In the genomic region with DNA sequence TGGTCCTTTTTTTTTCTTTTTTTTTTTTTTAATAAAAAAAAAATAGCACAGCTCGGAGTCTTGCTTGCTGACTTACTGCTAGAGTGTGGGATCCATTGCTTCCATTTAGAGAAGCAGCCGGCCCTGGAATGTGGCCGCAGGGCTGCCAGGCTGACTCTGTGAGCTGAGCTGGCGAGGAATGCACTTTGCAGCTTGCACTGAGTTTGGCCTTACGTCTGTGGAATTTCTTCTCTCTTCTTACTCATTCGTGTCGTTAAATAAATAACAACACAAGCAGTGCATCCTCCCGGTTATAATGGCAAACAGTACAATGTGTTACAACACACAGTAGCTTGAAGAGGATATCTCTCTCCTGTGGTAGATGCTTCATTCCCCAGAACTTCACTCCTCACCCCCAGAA, we compare ENCODE assay signal across 9 cellular contexts.
DNase-seq lines count a peak whose midpoint lies in the region; ATAC-seq and TF ChIP-seq lines count a peak whose summit lies in the region.
"Had no signal": no experiment of that assay in that cellular context is flagged by ENCODE, and none has a peak within 500 bp of the region (broad histone marks: within the 10 kb centered on the region; RNA-seq: fewer than 3 reads in every experiment).

No MANE protein-coding gene starts in this region.

- H3K4me3 ChIP-seq in SK-N-MC: peak overlapping the region; percentile 35
- no peak overlapping the region for H3K4me3 ChIP-seq in fibroblast of the aortic adventitia (ENCODE audit: low read depth, low read length)
- no peak overlapping the region for H3K4me3 ChIP-seq in neural progenitor cell

- no peak overlapping the region for H3K4me3 Mint-ChIP-seq in neural progenitor cell

- TF ChIP-seq CTCF in fibroblast of the aortic adventitia (IDR thresholded peaks at IDR 0.05; ENCODE audit: insufficient read depth, low read length) (no peak), neural progenitor cell (IDR thresholded peaks at IDR 0.05) (no peak)

- H3F3A ChIP-seq in neural progenitor cell (ENCODE audit: low read depth): no peaks in the 10 kb centered on the region

- H4K20me1 ChIP-seq in neural progenitor cell (ENCODE audit: low read depth): no peaks in the 10 kb centered on the region

- peaks cover 22% of the 10 kb centered on the region for H3K4me1 ChIP-seq in neural progenitor cell

- H3K27ac Mint-ChIP-seq in neural progenitor cell: no peak overlapping the region

- H3K27ac ChIP-seq in SK-N-MC: peak overlapping the region; percentile 100
- no peak overlapping the region for H3K27ac ChIP-seq in neural progenitor cell

- no peaks in the 10 kb centered on the region for H3K27me3 ChIP-seq in neural progenitor cell

- H3K9ac ChIP-seq in SK-N-MC (ENCODE audit: insufficient read length) (peak overlapping the region; percentile 73), neural progenitor cell (no peak overlapping the region)

- H3K9me3 ChIP-seq in SK-N-MC (ENCODE audit: low read depth, low read length) (no peaks in the 10 kb centered on the region), neural progenitor cell (ENCODE audit: low read depth) (no peaks in the 10 kb centered on the region)

- DNase-seq in Ammon's horn (ENCODE audit: low spot score) (peak; percentile 16), SK-N-MC (ENCODE audit: low read depth, low spot score) (no peak), fibroblast of the aortic adventitia (ENCODE audit: low read depth) (peak; percentile 4), neural progenitor cell (ENCODE audit: low spot score) (peak; percentile 83), NCI-H510A treated with DMSO at 0.1 percent for 48 hours (lab: John Stamatoyannopoulos, UW) (no peak), T-helper 1 cell (no peak), NCI-H1048 (lab: John Stamatoyannopoulos, UW) (no peak)
- DNase-seq: activated gamma-delta T cell treated with Interleukin-2 at 50 U/mL for 16 hours had no signal

- H2AFZ ChIP-seq in neural progenitor cell (replicated peaks): peak overlapping the region; percentile 63

- no peaks in the 10 kb centered on the region for H3K36me3 Mint-ChIP-seq in neural progenitor cell

- H3K9me3 Mint-ChIP-seq in neural progenitor cell: no peaks in the 10 kb centered on the region

- H3K4me1 Mint-ChIP-seq in neural progenitor cell: peaks cover 15% of the 10 kb centered on the region

- H3K27me3 Mint-ChIP-seq in neural progenitor cell (ENCODE audit: insufficient read depth, low read depth): peaks cover 7% of the 10 kb centered on the region

- no peak overlapping the region for H3K4me2 ChIP-seq in neural progenitor cell

- H3K79me2 ChIP-seq in neural progenitor cell (ENCODE audit: low read depth): no peaks in the 10 kb centered on the region

- no peaks in the 10 kb centered on the region; the same call in 1 of the 2 replicates for H3K36me3 ChIP-seq in SK-N-MC (ENCODE audit: insufficient read depth, low read length)
- no peaks in the 10 kb centered on the region for H3K36me3 ChIP-seq in neural progenitor cell

- no peak for ATAC-seq in HG02798 (IDR thresholded peaks at IDR 0.05; ENCODE audit: poor library complexity, unreplicated experiment)

Comparison
In these comparisons a context has a peak if more than half of its experiments do, and no peak if none do; other contexts are left out.
1. DNase-seq: peak in Ammon's horn (single experiment), fibroblast of the aortic adventitia (single experiment) and neural progenitor cell (single experiment); none in SK-N-MC (single experiment), NCI-H510A treated with DMSO at 0.1 percent for 48 hours (single experiment), T-helper 1 cell (0 of 5) and NCI-H1048 (single experiment).